ENCODE assay signal across 23 cellular contexts in the genomic region with DNA sequence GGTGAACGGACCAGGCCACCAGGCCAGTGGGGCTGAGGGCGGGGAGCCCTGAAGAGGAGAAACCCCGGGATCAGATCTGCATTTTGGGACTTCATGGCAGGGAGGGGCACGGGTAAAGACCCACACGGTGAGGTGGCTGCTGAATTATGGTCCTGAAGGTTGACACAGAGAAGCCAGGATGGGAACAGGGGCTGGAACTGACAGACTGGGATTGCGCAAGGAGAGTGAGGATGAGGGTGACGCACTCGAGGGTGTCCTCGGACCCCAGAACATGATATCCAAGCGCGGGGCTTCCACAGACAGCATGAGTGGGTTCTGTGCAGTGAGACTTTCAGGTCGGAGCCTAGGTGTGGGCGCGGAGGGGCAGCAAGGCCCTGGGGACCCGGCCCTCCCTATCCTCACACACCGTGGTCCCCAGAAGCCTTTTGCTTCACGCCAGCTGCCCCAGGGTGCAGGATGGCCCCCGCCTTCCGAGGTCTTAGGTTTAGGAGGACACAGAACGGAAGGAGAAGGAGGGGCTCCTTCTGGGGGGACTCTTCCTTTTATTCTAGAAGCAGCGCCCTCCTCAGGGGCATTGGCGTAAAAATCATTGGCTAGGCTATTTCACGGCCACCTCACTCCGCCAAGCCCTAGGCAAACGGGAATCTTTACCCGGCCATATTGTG.
DNase-seq lines count a peak whose midpoint lies in the region; ATAC-seq, FAIRE-seq and TF ChIP-seq lines count a peak whose summit lies in the region.
"Had no signal": no experiment of that assay in that cellular context is flagged by ENCODE, and none has a peak within 500 bp of the region (broad histone marks: within the 10 kb centered on the region; RNA-seq: fewer than 3 reads in every experiment).

No MANE protein-coding gene starts in this region.

- TF ChIP-seq CTCF in GM23338 (conservative IDR thresholded peaks at IDR 0.05; ENCODE audit: low read depth in 2 of 2) (peak; percentile 48), K562 (IDR thresholded peaks at IDR 0.05 in 2 of 3, conservative IDR thresholded peaks at IDR 0.05 in 1 of 3; ENCODE audit: insufficient read depth in 2 of 3, low read depth in 1 of 3, low read length in 3 of 3) (no peak)

- H3K36me3 Mint-ChIP-seq in GM23338 (ENCODE audit: low read depth), result no peaks in the 10 kb centered on the region; the same call in 2 of the 3 replicates
- no peaks in the 10 kb centered on the region for H3K36me3 Mint-ChIP-seq in naive B cell
- H3K36me3 Mint-ChIP-seq: immature natural killer cell had no signal

- WGBS in K562 (ENCODE audit: insufficient coverage, low coverage, missing lambda C conversion rate), result 3% methylated on average over 19 of the region's 26 CpGs

- TF ChIP-seq EP300 in K562 (IDR thresholded peaks at IDR 0.05; ENCODE audit: low read length), result no peak

- H3K9ac ChIP-seq in BLaER1 (peak overlapping the region; percentile 27; the same call in 1 of the 2 replicates), K562 (ENCODE audit: insufficient read depth in 1 of 2, low read depth in 2 of 2, low read length in 2 of 2) (no peak overlapping the region)
- H3K9ac ChIP-seq: KMS-11 had no signal

- H3K4me3 ChIP-seq in BLaER1, result peak overlapping the region; percentile 18; the same call in 1 of the 2 replicates
- H3K4me3 ChIP-seq in GM23338, result no peak overlapping the region
- no peak overlapping the region for H3K4me3 ChIP-seq in K562
- H3K4me3 ChIP-seq: adrenal gland, transverse colon had no signal

- no peak for TF ChIP-seq RAD21 in K562 (CRISPR knock-in tag; conservative IDR thresholded peaks at IDR 0.05 in 1 of 2, IDR thresholded peaks at IDR 0.05 in 1 of 2)

- CTCF ChIA-PET in K562 (lab: Yijun Ruan, JAX; ENCODE audit: low intra/inter-chr PET ratio), result no interaction called here

- intact Hi-C loops in K562 (cut with micrococcal nuclease), result loop anchor here (10.0 kb wide), 1 partner anchor 659 kb away; no protein-coding TSS in a partner anchor

- H3K4me2 ChIP-seq in BLaER1, result peak overlapping the region; percentile 88
- H3K4me2 ChIP-seq in GM23338, result no peak overlapping the region
- no peak overlapping the region for H3K4me2 ChIP-seq in K562 (ENCODE audit: insufficient read depth, low read length)
- H3K4me2 ChIP-seq: KMS-11 had no signal

- H3K27ac Mint-ChIP-seq in GM23338, result no peak overlapping the region
- peak overlapping the region in 1 of 6 donors; percentile 26 for H3K27ac Mint-ChIP-seq in naive B cell
- H3K27ac Mint-ChIP-seq: immature natural killer cell had no signal

- H3K79me2 ChIP-seq in GM23338 (replicated peaks; ENCODE audit: insufficient read depth), result no peaks in the 10 kb centered on the region
- no peaks in the 10 kb centered on the region for H3K79me2 ChIP-seq in K562 (ENCODE audit: control insufficient read depth, insufficient read depth, low read length)

- H3K9me3 ChIP-seq in BLaER1 (no peaks in the 10 kb centered on the region), K562 (replicated peaks; ENCODE audit: control insufficient read depth, insufficient read depth, low read depth, low read length) (no peaks in the 10 kb centered on the region)
- H3K9me3 ChIP-seq: adrenal gland, esophagus squamous epithelium, left ventricle myocardium inferior, transverse colon had no signal

- H3K4me1 Mint-ChIP-seq in GM23338 (peaks cover 4% of the 10 kb centered on the region; the same call in 1 of the 3 replicates), naive B cell (peaks cover 13 to 23% (median 20%) of the 10 kb centered on the region in 3 donors)

- H3K4me1 ChIP-seq in BLaER1 (peaks cover 62% of the 10 kb centered on the region), GM23338 (ENCODE audit: insufficient read depth) (no peaks in the 10 kb centered on the region; the same call in 1 of the 2 replicates), K562 (replicated peaks in 1 of 2; ENCODE audit: control insufficient read depth in 2 of 2, insufficient read depth in 2 of 2, low read length in 2 of 2) (peaks cover 0 to 10% of the 10 kb centered on the region in 2 experiments; a peak in 2 of 5 replicates)

- 0 out of 2 replicates have a peak, but pooled peaks cover 5% of the 10 kb centered on the region for H3K9me2 ChIP-seq in GM23338 (ENCODE audit: insufficient read depth)

- DNase-seq in GM23338 (ENCODE audit: low spot score) (peak; percentile 60), K562 (ENCODE audit: extremely low read depth in 1 of 4, low spot score in 3 of 4) (peak in 1 of 4 experiments; percentile 22), naive B cell (no peak), kidney glomerular epithelial cell (lab: John Stamatoyannopoulos, UW) (no peak)
- DNase-seq: activated CD4-positive, alpha-beta T cell treated with anti-CD3 and anti-CD28 coated beads for 1 hour; activated gamma-delta T cell; activated T-cell treated with anti-CD3 and anti-CD28 coated beads, Interleukin-2, amount 50 U/mL, for 1 hour; esophagus squamous epithelium; immature natural killer cell; left ventricle myocardium inferior; NCI-H1694; NCI-H2171; NCI-H510A treated with DMSO at 0.1 percent for 48 hours; NK-92 treated with Interleukin-12 subunit alpha and Interleukin-12 subunit beta, amount 100 ng/mL, for 24 hours; posterior cingulate gyrus; transverse colon had no signal

- H3K9me1 ChIP-seq in K562 (ENCODE audit: control insufficient read depth, insufficient read depth, low read length), result no peaks in the 10 kb centered on the region

- POLR2A ChIA-PET in K562 (lab: Yijun Ruan, JAX), result interaction anchor here (0.7 kb wide), 1 partner anchor 172 kb away, joined by 4 read pairs; no protein-coding TSS in a partner anchor

- no TSS peak for BruUV-seq in K562 (replicated peaks; lab: Mats Ljungman, UMichigan)

- H2AFZ ChIP-seq in GM23338 (peak overlapping the region; percentile 90), K562 (ENCODE audit: low read depth, low read length) (no peak overlapping the region)

- in situ Hi-C loops in K562 (cut with MboI), result no loop called here

- H3K9me3 Mint-ChIP-seq in GM23338 (no peaks in the 10 kb centered on the region; the same call in 2 of the 3 replicates), naive B cell (no peaks in the 10 kb centered on the region)
- H3K9me3 Mint-ChIP-seq: immature natural killer cell had no signal

- ATAC-seq in GM23338 (peak; percentile 6; the same call in 2 of the 3 replicates), K562 (no peak), naive B cell (ENCODE audit: low read depth in 2 of 2) (no peak), HG03571 (IDR thresholded peaks at IDR 0.05; ENCODE audit: unreplicated experiment) (no peak), HG02884 (IDR thresholded peaks at IDR 0.05; ENCODE audit: unreplicated experiment) (no peak)

- H3K27me3 Mint-ChIP-seq in GM23338 (ENCODE audit: insufficient read depth, low read depth, poor library complexity) (peaks cover 6% of the 10 kb centered on the region), naive B cell (peaks cover 12 to 17% (median 14%) of the 10 kb centered on the region in 3 donors)

- H3K4me3 Mint-ChIP-seq in GM23338 (no peak overlapping the region), naive B cell (peak overlapping the region in 5 of 8 donors; percentile 26 to 69 (median 43))

- no peaks in the 10 kb centered on the region for H3F3A ChIP-seq in GM23338 (replicated peaks; ENCODE audit: low read depth)

- TF ChIP-seq POLR2A in K562 (conservative IDR thresholded peaks at IDR 0.05), result no peak

- H3K36me3 ChIP-seq in BLaER1 (no peaks in the 10 kb centered on the region), GM23338 (ENCODE audit: insufficient read depth) (no peaks in the 10 kb centered on the region), K562 (ENCODE audit: control insufficient read depth, insufficient read depth, low read length) (no peaks in the 10 kb centered on the region)
- H3K36me3 ChIP-seq: adrenal gland, esophagus squamous epithelium, left ventricle myocardium inferior, transverse colon had no signal

- H4K20me1 ChIP-seq in BLaER1 (no peaks in the 10 kb centered on the region), GM23338 (replicated peaks; ENCODE audit: insufficient read depth) (no peaks in the 10 kb centered on the region), K562 (replicated peaks; ENCODE audit: control insufficient read depth, insufficient read depth, low read length) (0 out of 2 replicates have a peak, but pooled peaks cover 7% of the 10 kb centered on the region)

- no peak for FAIRE-seq in K562 (lab: Jason Lieb, UNC)
- FAIRE-seq: colon, frontal cortex had no signal

- no peaks in the 10 kb centered on the region for H3K27me3 ChIP-seq in BLaER1
- H3K27me3 ChIP-seq in GM23338 (ENCODE audit: insufficient read depth), result peaks cover 9% of the 10 kb centered on the region
- peaks cover 4 to 41% of the 10 kb centered on the region in 2 experiments; a peak in 2 of 5 replicates for H3K27me3 ChIP-seq in K562 (ENCODE audit: control insufficient read depth in 2 of 2, insufficient read depth in 2 of 2, low read length in 2 of 2)
- H3K27me3 ChIP-seq: adrenal gland, transverse colon had no signal

- peak overlapping the region; percentile 72 for H3K27ac ChIP-seq in BLaER1
- H3K27ac ChIP-seq in GM23338 (ENCODE audit: low read depth), result no peak overlapping the region
- H3K27ac ChIP-seq in K562 (ENCODE audit: extremely low read depth, low read depth, low read length), result no peak overlapping the region
- H3K27ac ChIP-seq: esophagus squamous epithelium, KMS-11, left ventricle myocardium inferior, transverse colon had no signal

TF ChIP-seq in GM23338, 12 proteins besides CTCF, POLR2A, EP300 and RAD21 (continues in another document):
- TF ChIP-seq EZH2 (IDR thresholded peaks at IDR 0.05; ENCODE audit: low read depth, unreplicated experiment), result no peak
- TF ChIP-seq STAT1 (IDR thresholded peaks at IDR 0.05; ENCODE audit: unreplicated experiment), result no peak
- no peak for TF ChIP-seq EZH2phosphoT487 (IDR thresholded peaks at IDR 0.05; ENCODE audit: unreplicated experiment)
- TF ChIP-seq POLR2AphosphoS5 (IDR thresholded peaks at IDR 0.05; ENCODE audit: low read depth), result no peak

TF ChIP-seq in K562, 482 proteins besides CTCF, POLR2A, EP300 and RAD21 (continues in another document):
- TF ChIP-seq KLF1 (tag; IDR thresholded peaks at IDR 0.05) (no peak), CEBPB (tag; IDR thresholded peaks at IDR 0.05) (peak; percentile 66), HDAC1 (IDR thresholded peaks at IDR 0.05) (no peak), POLR2G (IDR thresholded peaks at IDR 0.05; ENCODE audit: low read depth, low read length) (no peak)
- TF ChIP-seq, protein P1, sequence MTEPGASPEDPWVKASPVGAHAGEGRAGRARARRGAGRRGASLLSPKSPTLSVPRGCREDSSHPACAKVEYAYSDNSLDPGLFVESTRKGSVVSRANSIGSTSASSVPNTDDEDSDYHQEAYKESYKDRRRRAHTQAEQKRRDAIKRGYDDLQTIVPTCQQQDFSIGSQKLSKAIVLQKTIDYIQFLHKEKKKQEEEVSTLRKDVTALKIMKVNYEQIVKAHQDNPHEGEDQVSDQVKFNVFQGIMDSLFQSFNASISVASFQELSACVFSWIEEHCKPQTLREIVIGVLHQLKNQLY (CRISPR knock-in tag; conservative IDR thresholded peaks at IDR 0.05), result no peak

Comparison
In these comparisons a context has a peak if more than half of its experiments do, and no peak if none do; other contexts are left out.
1. CTCF ChIP-seq: peak in GM23338 (2 of 2); none in K562 (0 of 3).